Comparison of ENCODE assay signal across 1 cellular context in the genomic region with DNA sequence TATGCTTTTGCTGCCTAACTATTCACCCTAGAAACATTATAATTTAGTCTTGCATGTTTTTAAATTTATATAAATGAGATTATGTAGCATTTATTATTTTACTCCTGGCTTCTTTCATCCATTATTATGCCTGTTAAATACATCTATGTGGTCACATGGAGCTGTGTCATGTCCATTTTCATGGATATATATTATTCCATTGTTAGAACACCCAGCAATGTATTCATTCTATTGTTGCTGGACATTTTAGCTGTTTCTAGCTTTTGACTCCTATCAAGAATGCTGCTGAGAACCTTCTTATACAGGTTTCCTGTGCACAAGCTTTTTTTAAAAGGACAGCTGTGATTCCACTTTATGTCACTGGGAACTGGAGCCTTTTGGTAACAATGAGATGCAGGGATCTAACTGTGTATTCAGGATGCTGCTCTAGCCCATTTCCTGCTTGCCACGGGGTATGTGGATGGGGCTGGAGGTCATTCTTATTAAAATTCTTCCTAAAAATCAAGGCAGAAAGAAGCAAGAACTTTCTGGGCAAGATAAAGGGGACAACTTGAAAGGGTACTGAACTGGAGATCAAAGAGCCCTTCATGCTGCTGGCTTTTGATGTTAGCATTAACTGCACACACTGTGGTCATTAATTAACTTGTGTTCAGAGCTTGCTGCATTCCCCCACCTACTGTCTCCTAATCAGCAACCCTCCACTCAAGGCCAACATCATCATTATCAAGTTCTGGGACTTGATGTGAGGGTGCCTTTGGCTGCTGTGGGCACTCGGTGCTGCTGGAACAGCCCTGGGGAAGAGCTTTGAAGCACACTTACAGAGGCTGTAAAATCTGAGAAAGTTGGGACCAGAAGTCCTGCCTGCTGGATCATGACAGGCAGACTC.
TF ChIP-seq lines count a peak whose summit lies in the region.

No MANE protein-coding gene starts in this region.

TF ChIP-seq in HepG2, 621 proteins besides CTCF, POLR2A, EP300 and RAD21 (continued from another document):
- TF ChIP-seq, protein P1, sequence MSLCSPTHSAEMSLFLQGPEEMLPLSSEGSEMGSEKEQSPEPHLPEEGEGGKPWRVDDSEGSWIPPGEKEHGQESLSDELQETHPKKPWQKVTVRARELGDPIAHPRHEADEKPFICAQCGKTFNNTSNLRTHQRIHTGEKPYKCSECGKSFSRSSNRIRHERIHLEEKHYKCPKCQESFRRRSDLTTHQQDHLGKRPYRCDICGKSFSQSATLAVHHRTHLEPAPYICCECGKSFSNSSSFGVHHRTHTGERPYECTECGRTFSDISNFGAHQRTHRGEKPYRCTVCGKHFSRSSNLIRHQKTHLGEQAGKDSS (CRISPR knock-in tag; IDR thresholded peaks at IDR 0.05; ENCODE audit: borderline replicate concordance, low read depth) = peak; percentile 27; the same call in 1 of the 2 replicates
- TF ChIP-seq ZNF746 (CRISPR knock-in tag; IDR thresholded peaks at IDR 0.05) (peak; percentile 86; the same call in 1 of the 2 replicates), NFIC (IDR thresholded peaks at IDR 0.05; ENCODE audit: low read length) (peak; percentile 95), MIER2 (CRISPR knock-in tag; IDR thresholded peaks at IDR 0.05) (peak; percentile 49; the same call in 1 of the 2 replicates), RFXAP (CRISPR knock-in tag; IDR thresholded peaks at IDR 0.05; ENCODE audit: borderline replicate concordance) (peak; percentile 68; the same call in 1 of the 2 replicates), AHR (CRISPR knock-in tag; IDR thresholded peaks at IDR 0.05) (no peak; the same call in 1 of the 2 replicates), HOXA9 (CRISPR knock-in tag; IDR thresholded peaks at IDR 0.05; ENCODE audit: borderline replicate concordance) (peak; percentile 32; the same call in 1 of the 2 replicates), MYC (CRISPR knock-in tag; IDR thresholded peaks at IDR 0.05; ENCODE audit: borderline replicate concordance) (peak; percentile 53; the same call in 1 of the 2 replicates), ZNF589 (CRISPR knock-in tag; conservative IDR thresholded peaks at IDR 0.05) (0 out of 2 replicates have a peak, but pooled peaks have one; percentile 35), RBM39 (IDR thresholded peaks at IDR 0.05; ENCODE audit: low read depth, low read length, poor library complexity, severe bottlenecking) (no peak), KAT7 (CRISPR knock-in tag; IDR thresholded peaks at IDR 0.05; ENCODE audit: borderline replicate concordance) (peak; percentile 74; the same call in 1 of the 2 replicates), ZNF564 (CRISPR knock-in tag; IDR thresholded peaks at IDR 0.05) (peak; percentile 63; the same call in 1 of the 2 replicates), ZNF766 (CRISPR knock-in tag; IDR thresholded peaks at IDR 0.05; ENCODE audit: borderline replicate concordance) (no peak; the same call in 1 of the 2 replicates), RXRA (CRISPR knock-in tag; IDR thresholded peaks at IDR 0.05) (peak; percentile 93), HMG20B (CRISPR knock-in tag; conservative IDR thresholded peaks at IDR 0.05) (peak; percentile 98)
- TF ChIP-seq, protein P2, sequence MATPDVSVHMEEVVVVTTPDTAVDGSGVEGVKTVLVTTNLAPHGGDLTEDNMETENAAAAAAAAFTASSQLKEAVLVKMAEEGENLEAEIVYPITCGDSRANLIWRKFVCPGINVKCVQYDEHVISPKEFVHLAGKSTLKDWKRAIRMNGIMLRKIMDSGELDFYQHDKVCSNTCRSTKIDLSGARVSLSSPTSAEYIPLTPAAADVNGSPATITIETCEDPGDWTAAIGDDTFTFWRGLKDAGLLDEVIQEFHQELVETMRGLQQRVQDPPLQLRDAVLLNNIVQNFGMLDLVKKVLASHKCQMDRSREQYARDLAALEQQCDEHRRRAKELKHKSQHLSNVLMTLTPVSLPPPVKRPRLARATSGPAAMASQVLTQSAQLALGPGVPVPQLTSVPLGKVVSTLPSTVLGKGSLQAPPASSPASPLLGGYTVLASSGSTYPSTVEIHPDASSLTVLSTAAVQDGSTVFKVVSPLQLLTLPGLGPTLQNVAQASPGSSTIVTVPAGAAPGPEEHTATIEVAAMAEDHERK (CRISPR knock-in tag; IDR thresholded peaks at IDR 0.05; ENCODE audit: low read depth) = 0 out of 2 replicates have a peak, but pooled peaks have one; percentile 30
- TF ChIP-seq, protein P3, sequence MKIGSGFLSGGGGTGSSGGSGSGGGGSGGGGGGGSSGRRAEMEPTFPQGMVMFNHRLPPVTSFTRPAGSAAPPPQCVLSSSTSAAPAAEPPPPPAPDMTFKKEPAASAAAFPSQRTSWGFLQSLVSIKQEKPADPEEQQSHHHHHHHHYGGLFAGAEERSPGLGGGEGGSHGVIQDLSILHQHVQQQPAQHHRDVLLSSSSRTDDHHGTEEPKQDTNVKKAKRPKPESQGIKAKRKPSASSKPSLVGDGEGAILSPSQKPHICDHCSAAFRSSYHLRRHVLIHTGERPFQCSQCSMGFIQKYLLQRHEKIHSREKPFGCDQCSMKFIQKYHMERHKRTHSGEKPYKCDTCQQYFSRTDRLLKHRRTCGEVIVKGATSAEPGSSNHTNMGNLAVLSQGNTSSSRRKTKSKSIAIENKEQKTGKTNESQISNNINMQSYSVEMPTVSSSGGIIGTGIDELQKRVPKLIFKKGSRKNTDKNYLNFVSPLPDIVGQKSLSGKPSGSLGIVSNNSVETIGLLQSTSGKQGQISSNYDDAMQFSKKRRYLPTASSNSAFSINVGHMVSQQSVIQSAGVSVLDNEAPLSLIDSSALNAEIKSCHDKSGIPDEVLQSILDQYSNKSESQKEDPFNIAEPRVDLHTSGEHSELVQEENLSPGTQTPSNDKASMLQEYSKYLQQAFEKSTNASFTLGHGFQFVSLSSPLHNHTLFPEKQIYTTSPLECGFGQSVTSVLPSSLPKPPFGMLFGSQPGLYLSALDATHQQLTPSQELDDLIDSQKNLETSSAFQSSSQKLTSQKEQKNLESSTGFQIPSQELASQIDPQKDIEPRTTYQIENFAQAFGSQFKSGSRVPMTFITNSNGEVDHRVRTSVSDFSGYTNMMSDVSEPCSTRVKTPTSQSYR (CRISPR knock-in tag; IDR thresholded peaks at IDR 0.05; ENCODE audit: borderline replicate concordance) = peak; percentile 81
- TF ChIP-seq, protein P4, sequence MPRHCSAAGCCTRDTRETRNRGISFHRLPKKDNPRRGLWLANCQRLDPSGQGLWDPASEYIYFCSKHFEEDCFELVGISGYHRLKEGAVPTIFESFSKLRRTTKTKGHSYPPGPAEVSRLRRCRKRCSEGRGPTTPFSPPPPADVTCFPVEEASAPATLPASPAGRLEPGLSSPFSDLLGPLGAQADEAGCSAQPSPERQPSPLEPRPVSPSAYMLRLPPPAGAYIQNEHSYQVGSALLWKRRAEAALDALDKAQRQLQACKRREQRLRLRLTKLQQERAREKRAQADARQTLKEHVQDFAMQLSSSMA (CRISPR knock-in tag; IDR thresholded peaks at IDR 0.05) = 0 out of 2 replicates have a peak, but pooled peaks have one; percentile 42
- TF ChIP-seq, protein P5, sequence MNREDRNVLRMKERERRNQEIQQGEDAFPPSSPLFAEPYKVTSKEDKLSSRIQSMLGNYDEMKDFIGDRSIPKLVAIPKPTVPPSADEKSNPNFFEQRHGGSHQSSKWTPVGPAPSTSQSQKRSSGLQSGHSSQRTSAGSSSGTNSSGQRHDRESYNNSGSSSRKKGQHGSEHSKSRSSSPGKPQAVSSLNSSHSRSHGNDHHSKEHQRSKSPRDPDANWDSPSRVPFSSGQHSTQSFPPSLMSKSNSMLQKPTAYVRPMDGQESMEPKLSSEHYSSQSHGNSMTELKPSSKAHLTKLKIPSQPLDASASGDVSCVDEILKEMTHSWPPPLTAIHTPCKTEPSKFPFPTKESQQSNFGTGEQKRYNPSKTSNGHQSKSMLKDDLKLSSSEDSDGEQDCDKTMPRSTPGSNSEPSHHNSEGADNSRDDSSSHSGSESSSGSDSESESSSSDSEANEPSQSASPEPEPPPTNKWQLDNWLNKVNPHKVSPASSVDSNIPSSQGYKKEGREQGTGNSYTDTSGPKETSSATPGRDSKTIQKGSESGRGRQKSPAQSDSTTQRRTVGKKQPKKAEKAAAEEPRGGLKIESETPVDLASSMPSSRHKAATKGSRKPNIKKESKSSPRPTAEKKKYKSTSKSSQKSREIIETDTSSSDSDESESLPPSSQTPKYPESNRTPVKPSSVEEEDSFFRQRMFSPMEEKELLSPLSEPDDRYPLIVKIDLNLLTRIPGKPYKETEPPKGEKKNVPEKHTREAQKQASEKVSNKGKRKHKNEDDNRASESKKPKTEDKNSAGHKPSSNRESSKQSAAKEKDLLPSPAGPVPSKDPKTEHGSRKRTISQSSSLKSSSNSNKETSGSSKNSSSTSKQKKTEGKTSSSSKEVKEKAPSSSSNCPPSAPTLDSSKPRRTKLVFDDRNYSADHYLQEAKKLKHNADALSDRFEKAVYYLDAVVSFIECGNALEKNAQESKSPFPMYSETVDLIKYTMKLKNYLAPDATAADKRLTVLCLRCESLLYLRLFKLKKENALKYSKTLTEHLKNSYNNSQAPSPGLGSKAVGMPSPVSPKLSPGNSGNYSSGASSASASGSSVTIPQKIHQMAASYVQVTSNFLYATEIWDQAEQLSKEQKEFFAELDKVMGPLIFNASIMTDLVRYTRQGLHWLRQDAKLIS (CRISPR knock-in tag; IDR thresholded peaks at IDR 0.05) = peak; percentile 78; the same call in 1 of the 2 replicates
- TF ChIP-seq, protein P6, sequence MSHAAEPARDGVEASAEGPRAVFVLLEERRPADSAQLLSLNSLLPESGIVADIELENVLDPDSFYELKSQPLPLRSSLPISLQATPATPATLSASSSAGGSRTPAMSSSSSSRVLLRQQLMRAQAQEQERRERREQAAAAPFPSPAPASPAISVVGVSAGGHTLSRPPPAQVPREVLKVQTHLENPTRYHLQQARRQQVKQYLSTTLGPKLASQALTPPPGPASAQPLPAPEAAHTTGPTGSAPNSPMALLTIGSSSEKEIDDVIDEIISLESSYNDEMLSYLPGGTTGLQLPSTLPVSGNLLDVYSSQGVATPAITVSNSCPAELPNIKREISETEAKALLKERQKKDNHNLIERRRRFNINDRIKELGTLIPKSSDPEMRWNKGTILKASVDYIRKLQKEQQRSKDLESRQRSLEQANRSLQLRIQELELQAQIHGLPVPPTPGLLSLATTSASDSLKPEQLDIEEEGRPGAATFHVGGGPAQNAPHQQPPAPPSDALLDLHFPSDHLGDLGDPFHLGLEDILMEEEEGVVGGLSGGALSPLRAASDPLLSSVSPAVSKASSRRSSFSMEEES (CRISPR knock-in tag; IDR thresholded peaks at IDR 0.05) = peak; percentile 91
- TF ChIP-seq, protein P7, sequence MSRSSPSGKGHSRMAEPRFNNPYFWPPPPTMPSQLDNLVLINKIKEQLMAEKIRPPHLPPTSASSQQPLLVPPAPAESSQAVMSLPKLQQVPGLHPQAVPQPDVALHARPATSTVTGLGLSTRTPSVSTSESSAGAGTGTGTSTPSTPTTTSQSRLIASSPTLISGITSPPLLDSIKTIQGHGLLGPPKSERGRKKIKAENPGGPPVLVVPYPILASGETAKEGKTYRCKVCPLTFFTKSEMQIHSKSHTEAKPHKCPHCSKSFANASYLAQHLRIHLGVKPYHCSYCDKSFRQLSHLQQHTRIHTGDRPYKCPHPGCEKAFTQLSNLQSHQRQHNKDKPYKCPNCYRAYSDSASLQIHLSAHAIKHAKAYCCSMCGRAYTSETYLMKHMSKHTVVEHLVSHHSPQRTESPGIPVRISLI (CRISPR knock-in tag; IDR thresholded peaks at IDR 0.05; ENCODE audit: borderline replicate concordance) = peak; percentile 73; the same call in 1 of the 2 replicates
- TF ChIP-seq, protein P8, sequence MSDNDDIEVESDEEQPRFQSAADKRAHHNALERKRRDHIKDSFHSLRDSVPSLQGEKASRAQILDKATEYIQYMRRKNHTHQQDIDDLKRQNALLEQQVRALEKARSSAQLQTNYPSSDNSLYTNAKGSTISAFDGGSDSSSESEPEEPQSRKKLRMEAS (IDR thresholded peaks at IDR 0.05) = peak; percentile 59
